ENCODE assay signal across 8 cellular contexts in genomic region chr12:132083731-132084641, GRCh38.
DNase-seq lines count a peak whose midpoint lies in the region; ATAC-seq and TF ChIP-seq lines count a peak whose summit lies in the region.

No MANE protein-coding gene starts in this region.

- H3K4me3 ChIP-seq in adipocyte (ENCODE audit: low read length) (peak overlapping the region; percentile 85), heart right ventricle (peak overlapping the region; percentile 72 to 99 (median 96)), transverse colon (peak overlapping the region; percentile 57 to 97 (median 79))

- H3K4me1 ChIP-seq in adipocyte (ENCODE audit: control insufficient read depth, insufficient read depth, low read length) (peaks cover 19% of the 10 kb centered on the region), heart right ventricle (peaks cover 0 to 49% (median 21%) of the 10 kb centered on the region in 9 donors), transverse colon (peaks cover 3 to 14% (median 6%) of the 10 kb centered on the region in 4 donors)

- H3K9me3 ChIP-seq in adipocyte (ENCODE audit: control insufficient read depth, low read length) (no peaks in the 10 kb centered on the region), heart right ventricle (no peaks in the 10 kb centered on the region), transverse colon (no peaks in the 10 kb centered on the region)

- WGBS in heart right ventricle, 2 donors = 1% methylated on average over 58 to 91 of the region's 91 CpGs
- 0 to 4% methylated on average over 2 to 25 of the region's 91 CpGs for WGBS in transverse colon (ENCODE audit: low coverage in 1 of 2), 2 donors

- TF ChIP-seq EP300 in transverse colon (IDR thresholded peaks at IDR 0.05; ENCODE audit: low read depth) = no peak

- in situ Hi-C loops in GM13976 (cut with MboI; ENCODE audit: low sequenced_read_pairs, unreplicated experiment) (no loop called here), transverse colon (cut with MboI; ENCODE audit: low pct_ligation_motif_present in 1 of 4, low pct_unique_long_range_greater_than_20kb in 1 of 4, low sequenced_read_pairs in 3 of 4) (no loop called here)

- H3K36me3 ChIP-seq in adipocyte (ENCODE audit: control insufficient read depth, insufficient read depth, low read length, severe bottlenecking) (peaks cover under 1% of the 10 kb centered on the region), heart right ventricle (peaks cover 0 to 21% (median 0%) of the 10 kb centered on the region in 9 donors), transverse colon (no peaks in the 10 kb centered on the region)

- H3K9ac ChIP-seq in adipocyte (ENCODE audit: low read length) = peak overlapping the region; percentile 90

- intact Hi-C loops in heart right ventricle (cut with DNase I) = loop anchor here in 1 of 10 donors (5.0 kb wide), 1 partner anchor 58 kb away; the partner anchor contains the start of genes DDX51 and NOC4L
- intact Hi-C loops in transverse colon (cut with DNase I; ENCODE audit: low total_unique reads) = no loop called here

- TF ChIP-seq CTCF in GM13976 (IDR thresholded peaks at IDR 0.05; ENCODE audit: borderline replicate concordance, control extremely low read depth, extremely low read depth, insufficient read depth, missing control alignments) = no peak
- TF ChIP-seq CTCF in heart right ventricle (IDR thresholded peaks at IDR 0.05) = no peak
- no peak for TF ChIP-seq CTCF in transverse colon (IDR thresholded peaks at IDR 0.05)

- peak; percentile 100 for DNase-seq in GM13976 (ENCODE audit: low spot score)
- peak; percentile 84 for DNase-seq in NCI-H1436 (lab: John Stamatoyannopoulos, UW)
- DNase-seq in SW 1271 (lab: John Stamatoyannopoulos, UW) = peak; percentile 56 to 88
- DNase-seq in adipocyte (ENCODE audit: low read depth) = peak; percentile 96
- peak; percentile 87 to 93 for DNase-seq in heart right ventricle
- DNase-seq in pons (ENCODE audit: low spot score) = peak; percentile 79
- DNase-seq in transverse colon = peak; percentile 92

- peak overlapping the region; percentile 47 to 96 (median 91) for H3K27ac ChIP-seq in heart right ventricle
- H3K27ac ChIP-seq in transverse colon = peak overlapping the region; percentile 89 to 95 (median 92)

- peak; percentile 85 for TF ChIP-seq POLR2A in transverse colon (IDR thresholded peaks at IDR 0.05)

- H3K27me3 ChIP-seq in adipocyte (replicated peaks; ENCODE audit: control insufficient read depth, insufficient read depth, low read length) = no peaks in the 10 kb centered on the region
- no peaks in the 10 kb centered on the region for H3K27me3 ChIP-seq in heart right ventricle
- H3K27me3 ChIP-seq in transverse colon = no peaks in the 10 kb centered on the region

- ATAC-seq in HG02840 (IDR thresholded peaks at IDR 0.05; ENCODE audit: low FRiP score, unreplicated experiment) = peak; percentile 88
- peak; percentile 93 to 97 (median 95) for ATAC-seq in heart right ventricle

Comparison
In these comparisons a context has a peak if more than half of its experiments do, and no peak if none do; other contexts are left out.
1. Peak in every context shown above with its lines: DNase-seq, ATAC-seq, H3K4me3 ChIP-seq and H3K27ac ChIP-seq.